In genomic region chr6:161891542-161891941, GRCh38 we compare ENCODE assay signal across 22 cellular contexts.
DNase-seq lines count a peak whose midpoint lies in the region; ATAC-seq and TF ChIP-seq lines count a peak whose summit lies in the region.
"Had no signal": no experiment of that assay in that cellular context is flagged by ENCODE, and none has a peak within 500 bp of the region (broad histone marks: within the 10 kb centered on the region; RNA-seq: fewer than 3 reads in every experiment).

No MANE protein-coding gene starts in this region.

- no peak for ATAC-seq in GM19397 (IDR thresholded peaks at IDR 0.05; ENCODE audit: unreplicated experiment)
- ATAC-seq: HCT116, HepG2, K562, T-cell had no signal

- H3K4me3 ChIP-seq in HUES6 (ENCODE audit: low read depth, low read length) (peak overlapping the region; percentile 47), testis (no peak overlapping the region), H7 (ENCODE audit: insufficient read depth, low read depth, low read length) (no peak overlapping the region)
- H3K4me3 ChIP-seq: GM23248, K562, Peyer's patch had no signal

- WGBS in testis, 2 donors = 66 to 80% methylated on average over 2 of the region's 2 CpGs

- H3K9me3 ChIP-seq in HUES6 (ENCODE audit: control insufficient read depth, insufficient read depth, low read depth, low read length) = no peaks in the 10 kb centered on the region
- H3K9me3 ChIP-seq in testis = no peaks in the 10 kb centered on the region
- H3K9me3 ChIP-seq: Peyer's patch had no signal

- TF ChIP-seq CTCF in testis (IDR thresholded peaks at IDR 0.05) = no peak

- no peak overlapping the region for H3K27ac ChIP-seq in HUES6 (ENCODE audit: low read depth, low read length)
- H3K27ac ChIP-seq in testis = peak overlapping the region; percentile 7 to 75
- H3K27ac ChIP-seq: GM23248, Peyer's patch had no signal

- intact Hi-C loops in testis (cut with DNase I; ENCODE audit: low total_unique reads) = no loop called here

- H3K36me3 ChIP-seq in HUES6 (ENCODE audit: control insufficient read depth, insufficient read depth, low read length) (no peaks in the 10 kb centered on the region), testis (ENCODE audit: low read depth, missing control alignments) (no peaks in the 10 kb centered on the region), H7 (replicated peaks; ENCODE audit: control insufficient read depth, insufficient read depth, low read length) (no peaks in the 10 kb centered on the region)
- H3K36me3 ChIP-seq: Peyer's patch had no signal

- peaks cover 20% of the 10 kb centered on the region for H3K4me1 ChIP-seq in HUES6 (ENCODE audit: control insufficient read depth, insufficient read depth, low read length)
- peaks cover 27% of the 10 kb centered on the region for H3K4me1 ChIP-seq in testis
- H3K4me1 ChIP-seq: Peyer's patch had no signal

- H3K27me3 ChIP-seq in HUES6 (ENCODE audit: control insufficient read depth, insufficient read depth, low read length) (peaks cover 41% of the 10 kb centered on the region), testis (no peaks in the 10 kb centered on the region), H7 (ENCODE audit: control insufficient read depth, insufficient read depth, low read length) (peaks cover 29% of the 10 kb centered on the region)
- H3K27me3 ChIP-seq: Peyer's patch had no signal

- no peak for TF ChIP-seq POLR2A in testis (IDR thresholded peaks at IDR 0.05)

- peak; percentile 99 for DNase-seq in NCI-H69 (lab: John Stamatoyannopoulos, UW)
- DNase-seq in astrocyte of the hippocampus (ENCODE audit: low read depth, low spot score) = peak; percentile 18
- no peak for DNase-seq in testis
- DNase-seq in T1000 (lab: John Stamatoyannopoulos, UW) = no peak
- no peak for DNase-seq in H7
- no peak for DNase-seq in NCI-H82 (lab: John Stamatoyannopoulos, UW)
- DNase-seq: CD4-positive, CD25-positive, alpha-beta regulatory T cell; COR-L47; DND-41; GM23248; MM.1S; NCI-H1048; NCI-H1436 treated with DMSO at 0.1 percent for 48 hours; NCI-H2029 treated with DMSO at 0.1 percent for 48 hours; NCI-H774; Peyer's patch; T-cell had no signal

- H3K9ac ChIP-seq in HUES6 (ENCODE audit: low read length) = no peak overlapping the region
- H3K9ac ChIP-seq: GM23248 had no signal

Comparison
In these comparisons a context has a peak if more than half of its experiments do, and no peak if none do; other contexts are left out.
1. DNase-seq: peak in NCI-H69 (single experiment) and astrocyte of the hippocampus (single experiment); none in testis (single experiment), T1000 (single experiment), H7 (single experiment) and NCI-H82 (single experiment).